2 cellular contexts compared by ENCODE assay signal in the genomic region with DNA sequence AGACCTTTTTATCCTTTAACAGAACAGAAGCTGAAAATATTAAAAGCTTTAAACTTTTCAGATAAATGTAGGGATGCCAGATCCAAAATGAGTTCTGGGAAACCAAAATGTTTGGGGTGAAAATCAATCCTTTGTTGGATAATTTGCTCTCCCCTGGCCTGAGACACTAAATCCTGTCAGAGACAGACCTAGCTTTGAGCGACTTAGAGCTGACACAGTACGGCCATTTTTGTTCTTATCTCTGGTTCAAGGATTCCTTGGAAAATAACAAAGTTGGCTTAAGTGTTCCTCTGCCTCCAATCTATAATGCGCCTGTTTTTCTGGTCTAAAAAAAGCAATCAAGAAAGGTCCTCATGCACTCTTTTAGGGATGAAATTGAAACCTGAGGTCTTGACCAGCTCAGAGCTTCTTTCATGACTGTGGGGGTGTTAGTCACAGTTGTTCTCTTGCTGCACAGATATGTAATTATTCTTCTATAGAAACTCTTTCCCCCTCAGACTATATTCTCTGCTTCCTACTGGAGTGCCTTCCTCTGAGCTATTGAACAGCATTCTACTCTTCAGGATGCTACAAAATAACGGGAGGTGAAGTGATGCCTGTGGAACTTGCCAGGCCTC.
A peak's percentile ranks its signal among the peaks of the same experiment; 100 is the strongest.
TF ChIP-seq lines count a peak whose summit lies in the region.

No MANE protein-coding gene starts in this region.

TF ChIP-seq in HepG2, 621 proteins besides CTCF, POLR2A, EP300 and RAD21:
- TF ChIP-seq TAF15 (IDR thresholded peaks at IDR 0.05; ENCODE audit: low read depth, low read length, poor library complexity, severe bottlenecking): no peak
- no peak for TF ChIP-seq ZNF317 (CRISPR knock-in tag; IDR thresholded peaks at IDR 0.05)
- TF ChIP-seq ATF7-NPFF (CRISPR knock-in tag; IDR thresholded peaks at IDR 0.05; ENCODE audit: low read depth): peak; percentile 44; the same call in 1 of the 2 replicates
TF ChIP-seq in HepG2: peak in this region for 1.

TF ChIP-seq in IMR-90, 13 proteins besides CTCF, POLR2A, EP300 and RAD21:
- no peak for TF ChIP-seq MAFK (IDR thresholded peaks at IDR 0.05; ENCODE audit: low read depth, low read length)
- TF ChIP-seq ELK1 (IDR thresholded peaks at IDR 0.05; ENCODE audit: borderline replicate concordance, low read depth, low read length): no peak
- TF ChIP-seq BHLHE40 (IDR thresholded peaks at IDR 0.05; ENCODE audit: low read depth, low read length): no peak
- TF ChIP-seq CHD1 (IDR thresholded peaks at IDR 0.05; ENCODE audit: low read depth, low read length): no peak
- no peak for TF ChIP-seq SMC3 (IDR thresholded peaks at IDR 0.05; ENCODE audit: low read depth, low read length)
- no peak for TF ChIP-seq USF2 (IDR thresholded peaks at IDR 0.05; ENCODE audit: low read depth, low read length)
- no peak for TF ChIP-seq FOS (IDR thresholded peaks at IDR 0.05; ENCODE audit: low read depth, low read length)
- no peak for TF ChIP-seq RCOR1 (IDR thresholded peaks at IDR 0.05; ENCODE audit: insufficient replicate concordance, low read length)
- no peak for TF ChIP-seq NFE2L2 (IDR thresholded peaks at IDR 0.05; ENCODE audit: low read depth, low read length)
- TF ChIP-seq CEBPB (IDR thresholded peaks at IDR 0.05; ENCODE audit: low read depth, low read length): no peak
- TF ChIP-seq RFX5 (IDR thresholded peaks at IDR 0.05; ENCODE audit: low read depth, low read length): no peak
TF ChIP-seq in IMR-90: peak in this region for 0.
